1 cellular context compared by ENCODE assay signal in the genomic region with DNA sequence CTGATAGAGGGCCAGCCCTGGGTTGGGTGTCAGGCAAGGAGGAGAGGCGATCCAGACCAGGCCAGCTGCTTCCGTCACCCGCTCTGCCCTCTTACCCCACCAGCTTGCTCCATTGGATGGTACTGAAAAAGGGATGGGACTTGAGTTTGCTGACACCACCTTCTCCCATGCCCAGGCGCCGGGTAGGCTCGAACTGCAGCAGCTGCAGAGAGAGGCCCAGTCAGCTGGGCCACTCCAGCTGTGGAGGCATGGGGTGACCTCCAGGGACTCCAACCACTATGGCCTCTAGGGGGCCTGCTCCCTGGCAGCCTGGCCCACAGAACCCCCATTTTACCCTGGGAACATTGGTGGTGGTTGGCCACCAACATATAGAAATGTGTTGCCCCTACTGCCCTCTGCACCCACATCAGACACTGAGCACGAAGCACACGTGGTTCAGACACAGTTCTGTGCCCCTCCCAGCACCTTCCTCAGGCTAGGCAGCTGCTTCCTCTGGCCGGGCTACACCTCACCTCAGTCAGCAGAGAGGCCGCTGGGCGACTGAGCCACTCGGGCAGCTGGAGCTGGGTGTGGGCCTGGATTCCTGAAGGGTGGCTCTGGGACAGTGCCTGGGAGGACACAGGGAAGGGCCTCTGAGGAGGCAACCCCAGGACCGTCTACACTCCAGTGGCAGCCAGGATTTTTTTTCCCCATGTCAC.
TF ChIP-seq lines count a peak whose summit lies in the region.

No MANE protein-coding gene starts in this region.

TF ChIP-seq in endothelial cell of umbilical vein, 7 proteins besides CTCF, POLR2A, EP300 and RAD21:
- no peak for TF ChIP-seq GATA2 (IDR thresholded peaks at IDR 0.05; ENCODE audit: insufficient read depth, insufficient read length, low read depth, low read length)
- TF ChIP-seq EZH2 (IDR thresholded peaks at IDR 0.05; ENCODE audit: borderline replicate concordance, low read depth, low read length, severe bottlenecking): no peak
- no peak for TF ChIP-seq JUN (IDR thresholded peaks at IDR 0.05; ENCODE audit: borderline replicate concordance, insufficient read depth, insufficient read length, low read depth)
- no peak for TF ChIP-seq MYC (IDR thresholded peaks at IDR 0.05; ENCODE audit: low read depth, low read length)
- no peak for TF ChIP-seq POLR2AphosphoS5 (IDR thresholded peaks at IDR 0.05; ENCODE audit: insufficient read depth, low read depth, low read length)
- no peak for TF ChIP-seq FOS (IDR thresholded peaks at IDR 0.05; ENCODE audit: borderline replicate concordance, insufficient read depth, low read length)
- TF ChIP-seq, protein P1, sequence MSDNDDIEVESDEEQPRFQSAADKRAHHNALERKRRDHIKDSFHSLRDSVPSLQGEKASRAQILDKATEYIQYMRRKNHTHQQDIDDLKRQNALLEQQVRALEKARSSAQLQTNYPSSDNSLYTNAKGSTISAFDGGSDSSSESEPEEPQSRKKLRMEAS (IDR thresholded peaks at IDR 0.05; ENCODE audit: insufficient read depth, insufficient read length): no peak
TF ChIP-seq in endothelial cell of umbilical vein: peak in this region for 0.
